ENCODE assay signal across 33 cellular contexts in the genomic region with DNA sequence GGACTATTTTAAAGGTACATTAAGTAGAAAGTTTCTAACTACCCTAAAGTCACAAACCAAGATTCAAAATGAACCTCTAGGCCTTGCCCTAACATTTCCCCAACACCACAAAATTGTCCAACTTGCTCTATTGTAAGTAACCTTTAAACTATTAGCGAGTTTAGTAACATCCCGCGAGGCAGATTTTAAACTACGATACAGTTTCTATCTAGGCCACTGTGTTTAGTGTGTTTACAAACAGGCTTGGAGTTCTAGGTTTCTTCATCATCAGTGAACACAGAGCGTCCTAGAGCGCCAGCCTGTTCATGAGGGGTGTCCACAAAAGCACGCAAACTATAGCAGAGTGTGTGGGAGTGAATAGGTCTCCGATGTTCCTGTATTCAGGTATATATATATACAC. TPM values are rescaled to one million over a fixed set of nuclear protein-coding genes. Genes with fewer than 3 reads are reported as not detected.
"Had no signal": no experiment of that assay in that cellular context is flagged by ENCODE, and none has a peak within 500 bp of the region (broad histone marks: within the 10 kb centered on the region; RNA-seq: fewer than 3 reads in every experiment).

No MANE protein-coding gene starts in this region.

- H3K27me3 ChIP-seq: adrenal gland, body of pancreas, brain microvascular endothelial cell, breast epithelium had no signal

- H3K4me3 ChIP-seq: adrenal gland, body of pancreas, breast epithelium had no signal

- H3K36me3 ChIP-seq: adrenal gland, brain microvascular endothelial cell, breast epithelium had no signal

- H3K4me1 ChIP-seq: adrenal gland, body of pancreas, breast epithelium had no signal

- H3K27ac ChIP-seq: adrenal gland, body of pancreas, brain microvascular endothelial cell, breast epithelium, VCaP had no signal

- ATAC-seq: activated CD8-positive, alpha-beta T cell treated with anti-CD3 and anti-CD28 coated beads for 36 hours; activated naive CD4-positive, alpha-beta T cell treated with anti-CD3 and anti-CD28 coated beads, Interleukin-2, amount 50 U/mL, for 72 hours; activated T-cell treated with anti-CD3 and anti-CD28 coated beads, Interleukin-2, amount 50 U/mL, for 4 hours; activated T-cell treated with anti-CD3 and anti-CD28 coated beads, Interleukin-2, amount 50 U/mL, for 72 hours; activated T-helper 17 cell treated with anti-CD3 and anti-CD28 coated beads, Interleukin-2, amount 50 U/mL, for 72 hours; body of pancreas had no signal

- DNase-seq: activated B cell treated with CpG ODN at 0.5 μM for 24 hours; activated CD4-positive, alpha-beta memory T cell treated with anti-CD3 and anti-CD28 coated beads for 36 hours; activated CD4-positive, alpha-beta T cell treated with anti-CD3 and anti-CD28 coated beads for 4 hours; activated CD4-positive, alpha-beta T cell treated with anti-CD3 and anti-CD28 coated beads, Interleukin-2, amount 10 ng/mL, durations not matched to agents 24 days and 14 days; activated CD4-positive, alpha-beta T cell treated with anti-CD3 and anti-CD28 coated beads, Interleukin-2, amount 50 U/mL, for 1 hour; activated CD4-positive, alpha-beta T cell treated with anti-CD3 and anti-CD28 coated beads, Interleukin-2, amount 50 U/mL, for 4 hours; activated CD4-positive, CD25-positive, alpha-beta regulatory T cell treated with anti-CD3 and anti-CD28 coated beads, Interleukin-2, amount 50 U/mL, for 72 hours; activated CD8-positive, alpha-beta memory T cell treated with anti-CD3 and anti-CD28 coated beads, Interleukin-2, amount 50 U/mL, for 4 hours; activated CD8-positive, alpha-beta T cell treated with anti-CD3 and anti-CD28 coated beads for 36 hours; activated effector memory CD4-positive, alpha-beta T cell treated with anti-CD3 and anti-CD28 coated beads, Interleukin-2, amount 50 U/mL, for 16 hours; activated gamma-delta T cell treated with Interleukin-2 at 50 U/mL for 16 hours; activated naive CD4-positive, alpha-beta T cell; activated naive CD4-positive, alpha-beta T cell treated with anti-CD3 and anti-CD28 coated beads for 36 hours; activated naive CD4-positive, alpha-beta T cell treated with anti-CD3 and anti-CD28 coated beads, Interleukin-2, amount 50 U/mL, for 16 hours; activated naive CD8-positive, alpha-beta T cell treated with anti-CD3 and anti-CD28 coated beads for 36 hours; activated T-cell treated with anti-CD3 and anti-CD28 coated beads for 4 hours; activated T-cell treated with anti-CD3 and anti-CD28 coated beads, Interleukin-2, amount 50 U/mL, for 1 hour; activated T-cell treated with anti-CD3 and anti-CD28 coated beads, Interleukin-2, amount 50 U/mL, for 4 hours; activated T-cell treated with anti-CD3 and anti-CD28 coated beads, Interleukin-2, amount 50 U/mL, for 72 hours; adrenal gland; amniotic stem cell; body of pancreas; brain microvascular endothelial cell; central memory CD4-positive, alpha-beta T cell; T-helper 1 cell; T-helper 2 cell; T-helper 9 cell had no signal

- H3K9me3 ChIP-seq: adrenal gland, body of pancreas, breast epithelium had no signal

RNA-seq across cellular contexts. Expression of a gene that starts 51.8 kb away (rescaled TPM):
- total RNA-seq: activated B cell treated with CpG ODN at 0.5 μM for 24 hours; activated CD4-positive, alpha-beta memory T cell treated with anti-CD3 and anti-CD28 coated beads for 36 hours; activated CD4-positive, alpha-beta T cell treated with anti-CD3 and anti-CD28 coated beads, Interleukin-2, amount 10 ng/mL, durations not matched to agents 24 days and 14 days; activated CD8-positive, alpha-beta memory T cell treated with anti-CD3 and anti-CD28 coated beads for 36 hours; activated CD8-positive, alpha-beta T cell treated with anti-CD3 and anti-CD28 coated beads for 36 hours; activated naive CD4-positive, alpha-beta T cell treated with anti-CD3 and anti-CD28 coated beads for 36 hours; activated naive CD4-positive, alpha-beta T cell treated with anti-CD3 and anti-CD28 coated beads, Interleukin-2, amount 50 U/mL, for 72 hours; activated naive CD8-positive, alpha-beta T cell treated with anti-CD3 and anti-CD28 coated beads for 36 hours; activated T-helper 1 cell treated with anti-CD3 and anti-CD28 coated beads, Interleukin-12 subunit alpha, Interleukin-12 subunit beta, Interleukin-2, Interleukin-4 antibody, amounts not matched to agents 30 ng/mL and 10 ng/mL and 1 ng/mL, durations not matched to agents 14 hours and 24 hours and 36 hours had no signal
